10 cellular contexts compared by ENCODE assay signal in genomic region chr7:126450269-126450671, GRCh38.
A peak's percentile ranks its signal among the peaks of the same experiment; 100 is the strongest.
DNase-seq lines count a peak whose midpoint lies in the region; ATAC-seq and TF ChIP-seq lines count a peak whose summit lies in the region.
"Had no signal": no experiment of that assay in that cellular context is flagged by ENCODE, and none has a peak within 500 bp of the region (broad histone marks: within the 10 kb centered on the region; RNA-seq: fewer than 3 reads in every experiment).

No MANE protein-coding gene starts in this region.

- no peaks in the 10 kb centered on the region for H3F3A ChIP-seq in smooth muscle cell (ENCODE audit: low read depth)

- TF ChIP-seq POLR2A in heart left ventricle (IDR thresholded peaks at IDR 0.05) = no peak

- peak overlapping the region in 6 of 12 donors; percentile 2 to 56 (median 18) for H3K27ac ChIP-seq in heart left ventricle
- peak overlapping the region; percentile 79 for H3K27ac ChIP-seq in smooth muscle cell (ENCODE audit: low read depth)
- H3K27ac ChIP-seq in dorsolateral prefrontal cortex = no peak overlapping the region
- H3K27ac ChIP-seq: SJSA1 had no signal

- H3K36me3 ChIP-seq in heart left ventricle (no peaks in the 10 kb centered on the region), smooth muscle cell (ENCODE audit: low read depth) (no peaks in the 10 kb centered on the region)
- H3K36me3 ChIP-seq: SJSA1 had no signal

- peak overlapping the region; percentile 63 for H3K4me2 ChIP-seq in smooth muscle cell

- H3K27me3 ChIP-seq in heart left ventricle (no peaks in the 10 kb centered on the region), smooth muscle cell (ENCODE audit: low read depth) (no peaks in the 10 kb centered on the region), dorsolateral prefrontal cortex (no peaks in the 10 kb centered on the region)
- H3K27me3 ChIP-seq: SJSA1 had no signal

- H3K9ac ChIP-seq in smooth muscle cell (ENCODE audit: low read depth) = peak overlapping the region; percentile 59

- peak; percentile 51 to 68 (median 66) for ATAC-seq in heart left ventricle
- no peak for ATAC-seq in left cardiac atrium
- ATAC-seq in HG02870 (IDR thresholded peaks at IDR 0.05; ENCODE audit: unreplicated experiment) = peak; percentile 72

- H3K4me3 ChIP-seq in heart left ventricle (no peak overlapping the region), smooth muscle cell (no peak overlapping the region), dorsolateral prefrontal cortex (no peak overlapping the region)
- H3K4me3 ChIP-seq: SJSA1 had no signal

- no peak for TF ChIP-seq CTCF in heart left ventricle (IDR thresholded peaks at IDR 0.05)
- no peak for TF ChIP-seq CTCF in smooth muscle cell (IDR thresholded peaks at IDR 0.05; ENCODE audit: borderline replicate concordance, insufficient read depth, poor library complexity, severe bottlenecking)
- no peak for TF ChIP-seq CTCF in dorsolateral prefrontal cortex (IDR thresholded peaks at IDR 0.05 in 54 of 56, conservative IDR thresholded peaks at IDR 0.05 in 2 of 56; ENCODE audit: low read depth in 1 of 56, partially characterized antibody in 56 of 56)

- H3K9me3 ChIP-seq in heart left ventricle (no peaks in the 10 kb centered on the region), smooth muscle cell (replicated peaks; ENCODE audit: low read depth) (no peaks in the 10 kb centered on the region)
- H3K9me3 ChIP-seq: SJSA1 had no signal

- no peaks in the 10 kb centered on the region for H4K20me1 ChIP-seq in smooth muscle cell (ENCODE audit: low read depth)

- H3K4me1 ChIP-seq in heart left ventricle (peaks cover 0 to 14% (median 0%) of the 10 kb centered on the region in 12 donors), smooth muscle cell (ENCODE audit: low read depth) (peaks cover 4% of the 10 kb centered on the region)
- H3K4me1 ChIP-seq: SJSA1 had no signal

- peak overlapping the region; percentile 60 for H2AFZ ChIP-seq in smooth muscle cell (ENCODE audit: low read depth)

- intact Hi-C loops in heart left ventricle (cut with DNase I) = no loop called here
- intact Hi-C loops in left cardiac atrium (cut with DNase I) = no loop called here
- intact Hi-C loops in dorsolateral prefrontal cortex (cut with DNase I) = no loop called here

- WGBS in heart left ventricle, 4 donors = 18 to 36% (median 29%) methylated on average over 4 of the region's 4 CpGs
- 21% methylated on average over 4 of the region's 4 CpGs for WGBS in smooth muscle cell (ENCODE audit: low lambda C conversion rate)

- DNase-seq in heart left ventricle (no peak), left cardiac atrium (no peak), Kasumi-1 (lab: John Stamatoyannopoulos, UW) (peak; percentile 9 to 17), smooth muscle cell (lab: John Stamatoyannopoulos, UW; ENCODE audit: unreplicated experiment) (no peak), activated gamma-delta T cell treated with Interleukin-2 at 50 U/mL for 16 hours (no peak), nucleus accumbens (lab: John Stamatoyannopoulos, UW) (no peak), dorsolateral prefrontal cortex (no peak)
- DNase-seq: activated T-cell treated with anti-CD3 and anti-CD28 coated beads, Interleukin-2, amount 50 U/mL, for 24 hours had no signal

- no peaks in the 10 kb centered on the region for H3K79me2 ChIP-seq in smooth muscle cell (ENCODE audit: low read depth)

Comparison
In these comparisons a context has a peak if more than half of its experiments do, and no peak if none do; other contexts are left out.
1. ATAC-seq: peak in heart left ventricle (4 of 4) and HG02870 (single experiment); none in left cardiac atrium (0 of 2).
2. DNase-seq: peak in Kasumi-1 (2 of 2); none in heart left ventricle (0 of 5), left cardiac atrium (single experiment), smooth muscle cell (single experiment), activated gamma-delta T cell treated with Interleukin-2 at 50 U/mL for 16 hours (single experiment), nucleus accumbens (0 of 56) and dorsolateral prefrontal cortex (0 of 10).